11 cellular contexts compared by ENCODE assay signal in the genomic region with DNA sequence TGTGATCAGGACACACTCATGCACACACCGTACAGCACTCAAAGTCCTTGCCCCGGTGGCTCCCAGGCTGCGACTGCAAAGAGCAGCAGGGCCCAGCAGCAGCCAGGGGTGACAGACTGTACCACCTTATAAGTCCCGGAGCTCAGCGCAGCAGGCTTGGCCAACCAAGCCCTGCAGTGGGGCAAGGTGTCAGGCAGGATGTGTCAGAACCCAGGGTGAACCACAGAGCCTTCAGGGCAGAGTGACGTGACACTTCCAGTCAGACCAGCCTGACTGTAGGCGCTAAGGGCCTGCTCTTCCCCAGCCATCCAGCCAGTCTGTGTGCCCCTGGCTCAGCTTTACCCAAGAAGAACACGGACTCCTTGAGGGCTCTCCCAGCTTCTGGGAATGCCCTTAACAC.
A peak's percentile ranks its signal among the peaks of the same experiment; 100 is the strongest.
DNase-seq lines count a peak whose midpoint lies in the region; ATAC-seq and FAIRE-seq lines count a peak whose summit lies in the region.
"Had no signal": no experiment of that assay in that cellular context is flagged by ENCODE, and none has a peak within 500 bp of the region (broad histone marks: within the 10 kb centered on the region; RNA-seq: fewer than 3 reads in every experiment).

No MANE protein-coding gene starts in this region.

- no peak overlapping the region for H2AK5ac ChIP-seq in mesendoderm (ENCODE audit: low read length)

- no peaks in the 10 kb centered on the region for H3K79me1 ChIP-seq in mesendoderm (ENCODE audit: low read length)

- no peaks in the 10 kb centered on the region for H3K4me1 Mint-ChIP-seq in activated T-cell treated with anti-CD3 and anti-CD28 coated beads, Interleukin-2, amount 50 U/mL, for 72 hours (ENCODE audit: low read depth)
- H3K4me1 Mint-ChIP-seq in T-helper 2 cell treated with Interferon-gamma antibody and Interleukin-4, amounts not matched to agents 5 μg/mL and 100 μg/mL, for 36 hours (ENCODE audit: low read depth) = no peaks in the 10 kb centered on the region
- H3K4me1 Mint-ChIP-seq: activated naive CD4-positive, alpha-beta T cell treated with anti-CD3 and anti-CD28 coated beads, Interleukin-2, amount 50 U/mL, for 24 hours had no signal

- no peaks in the 10 kb centered on the region for H3K36me3 Mint-ChIP-seq in activated T-cell treated with anti-CD3 and anti-CD28 coated beads, Interleukin-2, amount 50 U/mL, for 72 hours (ENCODE audit: insufficient read depth in 2 of 2)
- H3K36me3 Mint-ChIP-seq in T-helper 2 cell treated with Interferon-gamma antibody and Interleukin-4, amounts not matched to agents 5 μg/mL and 100 μg/mL, for 36 hours (ENCODE audit: low read depth) = no peaks in the 10 kb centered on the region
- H3K36me3 Mint-ChIP-seq: activated naive CD4-positive, alpha-beta T cell treated with anti-CD3 and anti-CD28 coated beads, Interleukin-2, amount 50 U/mL, for 24 hours had no signal

- H3K79me2 ChIP-seq in mesendoderm (ENCODE audit: control insufficient read depth, insufficient read depth, low read length) = no peaks in the 10 kb centered on the region

- H3K27me3 Mint-ChIP-seq in activated T-cell treated with anti-CD3 and anti-CD28 coated beads, Interleukin-2, amount 50 U/mL, for 72 hours (ENCODE audit: low read depth) = peaks cover 31% of the 10 kb centered on the region
- H3K27me3 Mint-ChIP-seq in T-helper 2 cell treated with Interferon-gamma antibody and Interleukin-4, amounts not matched to agents 5 μg/mL and 100 μg/mL, for 36 hours (ENCODE audit: low read depth) = peaks cover 5% of the 10 kb centered on the region

- intact Hi-C loops in left cardiac atrium (cut with DNase I) (loop anchor here in 1 of 2 donors (5.0 kb wide), 1 partner anchor 58 kb away; no protein-coding TSS in a partner anchor), cardiac septum (cut with DNase I) (no loop called here)

- peak; percentile 64 for DNase-seq in left cardiac atrium
- no peak for DNase-seq in cardiac septum (ENCODE audit: low spot score)
- DNase-seq in activated T-cell treated with anti-CD3 and anti-CD28 coated beads, Interleukin-2, amount 50 U/mL, for 72 hours = peak; percentile 50 to 55
- DNase-seq in mesendoderm = peak; percentile 35
- DNase-seq in stimulated activated naive CD4-positive, alpha-beta T cell (lab: John Stamatoyannopoulos, UW) = no peak
- no peak for DNase-seq in GM19239 (ENCODE audit: insufficient read length, low spot score)
- DNase-seq in T-helper 2 cell treated with Interferon-gamma antibody and Interleukin-4, amounts not matched to agents 5 μg/mL and 100 μg/mL, for 36 hours (ENCODE audit: low spot score) = no peak
- DNase-seq: Karpas-422, NCI-H526 treated with DMSO at 0.1 percent for 48 hours had no signal

- no peak overlapping the region for H3K9ac ChIP-seq in mesendoderm (ENCODE audit: low read length)

- no peaks in the 10 kb centered on the region for H3K4me1 ChIP-seq in mesendoderm (ENCODE audit: control insufficient read depth, low read depth, low read length)

- no peak overlapping the region for H3K4me2 ChIP-seq in mesendoderm (ENCODE audit: low read length)

- H3K4me3 Mint-ChIP-seq in activated T-cell treated with anti-CD3 and anti-CD28 coated beads, Interleukin-2, amount 50 U/mL, for 72 hours = no peak overlapping the region
- no peak overlapping the region for H3K4me3 Mint-ChIP-seq in T-helper 2 cell treated with Interferon-gamma antibody and Interleukin-4, amounts not matched to agents 5 μg/mL and 100 μg/mL, for 36 hours
- H3K4me3 Mint-ChIP-seq: activated naive CD4-positive, alpha-beta T cell treated with anti-CD3 and anti-CD28 coated beads, Interleukin-2, amount 50 U/mL, for 24 hours had no signal

- H3K36me3 ChIP-seq in mesendoderm (ENCODE audit: control insufficient read depth, insufficient read depth, low read length) = no peaks in the 10 kb centered on the region

- H3K56ac ChIP-seq in mesendoderm (ENCODE audit: low read length) = no peak overlapping the region

- no peak overlapping the region for H3K23ac ChIP-seq in mesendoderm (ENCODE audit: low read length)

- ATAC-seq in left cardiac atrium = peak; percentile 94 to 98
- ATAC-seq in activated T-cell treated with anti-CD3 and anti-CD28 coated beads, Interleukin-2, amount 50 U/mL, for 72 hours (replicated peaks in 1 of 2) = peak; percentile 96 to 99
- no peak for ATAC-seq in GM18868 (IDR thresholded peaks at IDR 0.05; ENCODE audit: unreplicated experiment)

- H4K8ac ChIP-seq in mesendoderm (ENCODE audit: low read depth, low read length) = no peak overlapping the region

- H2BK5ac ChIP-seq in mesendoderm (ENCODE audit: low read length) = no peak overlapping the region

- no peak overlapping the region for H2BK15ac ChIP-seq in mesendoderm (replicated peaks; ENCODE audit: low read depth)

- H3K27ac Mint-ChIP-seq in activated T-cell treated with anti-CD3 and anti-CD28 coated beads, Interleukin-2, amount 50 U/mL, for 72 hours = no peak overlapping the region
- H3K27ac Mint-ChIP-seq in T-helper 2 cell treated with Interferon-gamma antibody and Interleukin-4, amounts not matched to agents 5 μg/mL and 100 μg/mL, for 36 hours = no peak overlapping the region
- H3K27ac Mint-ChIP-seq: activated naive CD4-positive, alpha-beta T cell treated with anti-CD3 and anti-CD28 coated beads, Interleukin-2, amount 50 U/mL, for 24 hours had no signal

- H2BK120ac ChIP-seq in mesendoderm (ENCODE audit: low read depth, low read length) = no peak overlapping the region

- no peak overlapping the region for H3K4ac ChIP-seq in mesendoderm (ENCODE audit: low read depth, low read length)

- FAIRE-seq in GM19239 (lab: Jason Lieb, UNC) = no peak

- no peak overlapping the region for H3K18ac ChIP-seq in mesendoderm (ENCODE audit: low read length)

- no peaks in the 10 kb centered on the region for H3K27me3 ChIP-seq in mesendoderm (ENCODE audit: insufficient read depth, low read length, poor library complexity)

- WGBS in mesendoderm (ENCODE audit: extremely low coverage, insufficient coverage, low lambda C conversion rate) = no CpG with 5 or more reads among the region's 8 CpGs

- no peak overlapping the region for H3K27ac ChIP-seq in mesendoderm (ENCODE audit: low read depth, low read length)

- H3K4me3 ChIP-seq in mesendoderm (ENCODE audit: low read length) = no peak overlapping the region

- no peak overlapping the region for H4K5ac ChIP-seq in mesendoderm (ENCODE audit: low read length)

- no peaks in the 10 kb centered on the region for H3K9me3 Mint-ChIP-seq in activated T-cell treated with anti-CD3 and anti-CD28 coated beads, Interleukin-2, amount 50 U/mL, for 72 hours
- H3K9me3 Mint-ChIP-seq in T-helper 2 cell treated with Interferon-gamma antibody and Interleukin-4, amounts not matched to agents 5 μg/mL and 100 μg/mL, for 36 hours = no peaks in the 10 kb centered on the region
- H3K9me3 Mint-ChIP-seq: activated naive CD4-positive, alpha-beta T cell treated with anti-CD3 and anti-CD28 coated beads, Interleukin-2, amount 50 U/mL, for 24 hours had no signal

Comparison
In these comparisons a context has a peak if more than half of its experiments do, and no peak if none do; other contexts are left out.
1. DNase-seq: peak in left cardiac atrium (single experiment), activated T-cell treated with anti-CD3 and anti-CD28 coated beads, Interleukin-2, amount 50 U/mL, for 72 hours (2 of 2) and mesendoderm (single experiment); none in cardiac septum (single experiment), stimulated activated naive CD4-positive, alpha-beta T cell (0 of 6), GM19239 (single experiment) and T-helper 2 cell treated with Interferon-gamma antibody and Interleukin-4, amounts not matched to agents 5 μg/mL and 100 μg/mL, for 36 hours (single experiment).